Comparison of ENCODE assay signal across 14 cellular contexts in genomic region chr4:89222171-89222570, GRCh38.
DNase-seq lines count a peak whose midpoint lies in the region; ATAC-seq and TF ChIP-seq lines count a peak whose summit lies in the region.
"Had no signal": no experiment of that assay in that cellular context is flagged by ENCODE, and none has a peak within 500 bp of the region (broad histone marks: within the 10 kb centered on the region; RNA-seq: fewer than 3 reads in every experiment).

No MANE protein-coding gene starts in this region.

- no peak overlapping the region for H3K4me3 ChIP-seq in esophagus squamous epithelium
- H3K4me3 ChIP-seq: SJSA1 had no signal

- H3K9me3 ChIP-seq in esophagus squamous epithelium = no peaks in the 10 kb centered on the region
- H3K9me3 ChIP-seq: neutrophil, SJSA1 had no signal

- no peak overlapping the region for H3K27ac ChIP-seq in esophagus squamous epithelium
- H3K27ac ChIP-seq: neutrophil, SJSA1 had no signal

- ATAC-seq in GM18502 (IDR thresholded peaks at IDR 0.05; ENCODE audit: poor library complexity, unreplicated experiment) = peak; percentile 67
- peak; percentile 76 for ATAC-seq in GM19463 (IDR thresholded peaks at IDR 0.05; ENCODE audit: unreplicated experiment)
- ATAC-seq in esophagus mucosa = peak; percentile 62
- ATAC-seq: WTC11 had no signal

- DNase-seq in NCI-H146 treated with DMSO at 0.1 percent for 48 hours (lab: John Stamatoyannopoulos, UW; ENCODE audit: unreplicated experiment) (peak; percentile 18), globus pallidus (ENCODE audit: low spot score) (no peak), NCI-H2029 (lab: John Stamatoyannopoulos, UW) (no peak), esophagus squamous epithelium (lab: John Stamatoyannopoulos, UW) (no peak)
- DNase-seq: activated naive CD4-positive, alpha-beta T cell treated with Interleukin-2 at 50 U/mL for 16 hours; cortex of kidney; NCI-H446 treated with DMSO at 0.1 percent for 48 hours; stimulated activated naive CD4-positive, alpha-beta T cell treated with Interleukin-2 at 50 U/mL for 16 hours had no signal

- no peaks in the 10 kb centered on the region for H3K27me3 ChIP-seq in esophagus squamous epithelium
- H3K27me3 ChIP-seq: neutrophil, SJSA1 had no signal

- no peaks in the 10 kb centered on the region for H3K36me3 ChIP-seq in esophagus squamous epithelium
- H3K36me3 ChIP-seq: neutrophil, SJSA1 had no signal

- TF ChIP-seq POLR2A in esophagus squamous epithelium (IDR thresholded peaks at IDR 0.05) = no peak

- no peak for TF ChIP-seq CTCF in esophagus squamous epithelium (IDR thresholded peaks at IDR 0.05)

- 16 to 38% methylated on average over 2 of the region's 2 CpGs for WGBS in esophagus squamous epithelium, 2 donors

- intact Hi-C loops in esophagus squamous epithelium (cut with DNase I) = loop anchor here (10.0 kb wide), 1 partner anchor 683 kb away; no protein-coding TSS in a partner anchor

- H3K4me1 ChIP-seq in esophagus squamous epithelium = peaks cover 0 to 5% (median 0%) of the 10 kb centered on the region in 3 donors
- H3K4me1 ChIP-seq: SJSA1 had no signal
